17 cellular contexts compared by ENCODE assay signal in genomic region chr5:119949426-119949999, GRCh38.
DNase-seq lines count a peak whose midpoint lies in the region; ATAC-seq, FAIRE-seq and TF ChIP-seq lines count a peak whose summit lies in the region.
"Had no signal": no experiment of that assay in that cellular context is flagged by ENCODE, and none has a peak within 500 bp of the region (broad histone marks: within the 10 kb centered on the region; RNA-seq: fewer than 3 reads in every experiment).

No MANE protein-coding gene starts in this region.

- peak; percentile 87 for FAIRE-seq in H1 (lab: Jason Lieb, UNC)
- FAIRE-seq: GM12878 had no signal

- H3K4me1 ChIP-seq in GM23338 (ENCODE audit: insufficient read depth): peaks cover 17% of the 10 kb centered on the region
- no peaks in the 10 kb centered on the region for H3K4me1 ChIP-seq in NT2/D1 (ENCODE audit: insufficient read depth, insufficient read length)
- H3K4me1 ChIP-seq in H1 (replicated peaks in 1 of 4; ENCODE audit: control insufficient read depth in 3 of 4, insufficient read depth in 4 of 4, low read length in 3 of 4): peaks cover 2 to 12% (median 6%) of the 10 kb centered on the region in 4 experiments; a peak in 2 of 7 replicates
- H3K4me1 ChIP-seq: BLaER1, HAP-1 had no signal

- H3K36me3 Mint-ChIP-seq in GM23338 (ENCODE audit: low read depth): peaks cover 7% of the 10 kb centered on the region; the same call in 2 of the 3 replicates
- H3K36me3 Mint-ChIP-seq in stimulated activated memory B cell treated with anti-CD40 and anti-IgM and Interleukin-4, amounts not matched to agents 10 μg/mL and 1 μg/mL and 100 μg/mL, for 72 hours: no peaks in the 10 kb centered on the region
- H3K36me3 Mint-ChIP-seq: CD14-positive monocyte; CD4-positive, alpha-beta memory T cell had no signal

- H3K27me3 ChIP-seq in GM23338 (ENCODE audit: insufficient read depth) (no peaks in the 10 kb centered on the region), NT2/D1 (ENCODE audit: insufficient read depth, insufficient read length) (no peaks in the 10 kb centered on the region), H1 (replicated peaks in 1 of 4; ENCODE audit: control insufficient read depth in 3 of 4, extremely low read depth in 1 of 4, insufficient read depth in 3 of 4, low read length in 3 of 4) (no peaks in the 10 kb centered on the region)
- H3K27me3 ChIP-seq: BLaER1 had no signal

- H2AFZ ChIP-seq in GM23338 (no peak overlapping the region), H1 (ENCODE audit: low read length) (no peak overlapping the region)

- H3K4me3 ChIP-seq in GM23338 (no peak overlapping the region), NT2/D1 (ENCODE audit: insufficient read length, low read depth) (no peak overlapping the region), H1 (ENCODE audit: extremely low read depth in 1 of 4, insufficient read depth in 2 of 4, low read depth in 3 of 4, low read length in 4 of 4) (no peak overlapping the region)
- H3K4me3 ChIP-seq: BLaER1, GM12878, HAP-1 had no signal

- H2BK12ac ChIP-seq in H1 (ENCODE audit: low read depth, low read length): no peak overlapping the region

- H2BK120ac ChIP-seq in H1 (replicated peaks; ENCODE audit: low read depth, low read length): no peak overlapping the region

- H4K8ac ChIP-seq in H1 (ENCODE audit: extremely low read depth, insufficient read depth, low read length): no peak overlapping the region

- H4K20me1 ChIP-seq in GM23338 (replicated peaks; ENCODE audit: insufficient read depth): no peaks in the 10 kb centered on the region
- H4K20me1 ChIP-seq in H1 (replicated peaks in 1 of 2; ENCODE audit: control insufficient read depth in 1 of 2, insufficient read depth in 2 of 2, low read length in 2 of 2): no peaks in the 10 kb centered on the region
- H4K20me1 ChIP-seq: BLaER1 had no signal

- H3K79me2 ChIP-seq in GM23338 (replicated peaks; ENCODE audit: insufficient read depth) (no peaks in the 10 kb centered on the region), H1 (ENCODE audit: control insufficient read depth in 1 of 2, insufficient read depth in 2 of 2, low read length in 2 of 2) (no peaks in the 10 kb centered on the region)

- no peak overlapping the region for H3K18ac ChIP-seq in H1 (ENCODE audit: extremely low read depth, low read length)

- no peak overlapping the region for H3K4ac ChIP-seq in H1 (replicated peaks; ENCODE audit: insufficient read length, low read depth, low read length)

- H3K79me1 ChIP-seq in H1 (ENCODE audit: low read depth, low read length): no peaks in the 10 kb centered on the region

- no peaks in the 10 kb centered on the region for H3K23me2 ChIP-seq in H1 (ENCODE audit: low read depth, low read length)

- H3K4me1 Mint-ChIP-seq in GM23338: peaks cover 29% of the 10 kb centered on the region
- H3K4me1 Mint-ChIP-seq in stimulated activated memory B cell treated with anti-CD40 and anti-IgM and Interleukin-4, amounts not matched to agents 10 μg/mL and 1 μg/mL and 100 μg/mL, for 72 hours: no peaks in the 10 kb centered on the region
- H3K4me1 Mint-ChIP-seq: CD14-positive monocyte; CD4-positive, alpha-beta memory T cell had no signal

- ATAC-seq in GM23338: peak; percentile 64
- ATAC-seq in stimulated activated memory B cell treated with anti-CD40 and anti-IgM and Interleukin-4, amounts not matched to agents 10 μg/mL and 1 μg/mL and 100 μg/mL, for 72 hours: no peak
- ATAC-seq in GM18867 (IDR thresholded peaks at IDR 0.05; ENCODE audit: unreplicated experiment): no peak
- ATAC-seq: GM12878 had no signal

- TF ChIP-seq CTCF in GM23338 (conservative IDR thresholded peaks at IDR 0.05; ENCODE audit: low read depth in 2 of 2) (no peak), H1 (IDR thresholded peaks at IDR 0.05; ENCODE audit: control extremely low read depth in 1 of 3, insufficient read depth in 1 of 3, low read depth in 1 of 3, low read length in 3 of 3) (no peak)

- no peak overlapping the region for H2AK5ac ChIP-seq in H1 (ENCODE audit: low read depth, low read length)

- H3K23ac ChIP-seq in H1 (ENCODE audit: insufficient read length): no peak overlapping the region

- no peak overlapping the region for H4K5ac ChIP-seq in H1 (ENCODE audit: insufficient read length, low read depth, low read length)

- no peaks in the 10 kb centered on the region for H3K9me3 ChIP-seq in NT2/D1 (ENCODE audit: insufficient read depth, low read length)
- H3K9me3 ChIP-seq in H1 (ENCODE audit: insufficient read depth in 2 of 2, low read depth in 1 of 2, low read length in 1 of 2): no peaks in the 10 kb centered on the region
- H3K9me3 ChIP-seq: BLaER1, HAP-1 had no signal

- no peak overlapping the region for H3K56ac ChIP-seq in H1 (replicated peaks; ENCODE audit: insufficient read length, low read depth, low read length)

- POLR2A ChIA-PET in H1 (lab: Charles Lee; ENCODE audit: partially characterized antibody): no interaction called here

- H3K4me3 Mint-ChIP-seq in GM23338: no peak overlapping the region
- H3K4me3 Mint-ChIP-seq in stimulated activated memory B cell treated with anti-CD40 and anti-IgM and Interleukin-4, amounts not matched to agents 10 μg/mL and 1 μg/mL and 100 μg/mL, for 72 hours: no peak overlapping the region
- H3K4me3 Mint-ChIP-seq: CD14-positive monocyte; CD4-positive, alpha-beta memory T cell had no signal

- DNase-seq in GM23338 (ENCODE audit: low spot score) (peak; percentile 47), NT2/D1 (ENCODE audit: low read depth, low spot score) (peak; percentile 16), H1 (ENCODE audit: low read depth in 1 of 2, low spot score in 2 of 2) (no peak), iPS DF 4.7 (ENCODE audit: extremely low read depth, low spot score) (peak; percentile 56), SW480 (ENCODE audit: low spot score) (no peak), DMS153 (lab: John Stamatoyannopoulos, UW) (no peak)
- DNase-seq: 8988T; CD4-positive, alpha-beta memory T cell; DMS79 treated with DMSO at 0.1 percent for 48 hours; KG1 had no signal

- H3K27ac Mint-ChIP-seq in GM23338: no peak overlapping the region
- no peak overlapping the region for H3K27ac Mint-ChIP-seq in stimulated activated memory B cell treated with anti-CD40 and anti-IgM and Interleukin-4, amounts not matched to agents 10 μg/mL and 1 μg/mL and 100 μg/mL, for 72 hours
- H3K27ac Mint-ChIP-seq: CD14-positive monocyte; CD4-positive, alpha-beta memory T cell had no signal

- H3K27ac ChIP-seq in GM23338 (ENCODE audit: low read depth) (peak overlapping the region; percentile 27; the same call in 1 of the 2 replicates), H1 (ENCODE audit: low read depth, low read length) (no peak overlapping the region)
- H3K27ac ChIP-seq: BLaER1, HL-60 had no signal

- TF ChIP-seq POLR2A in H1 (IDR thresholded peaks at IDR 0.05; ENCODE audit: control extremely low read depth in 1 of 2, low read depth in 2 of 2, low read length in 2 of 2): no peak

- H3K4me2 ChIP-seq in GM23338: no peak overlapping the region
- no peak overlapping the region for H3K4me2 ChIP-seq in H1 (ENCODE audit: insufficient read depth in 1 of 2, low read depth in 2 of 2, low read length in 2 of 2)
- H3K4me2 ChIP-seq: BLaER1 had no signal

- H2BK15ac ChIP-seq in H1 (ENCODE audit: low read length): no peak overlapping the region

- H3K9ac ChIP-seq in NT2/D1 (ENCODE audit: insufficient read length, low read depth): no peak overlapping the region
- no peak overlapping the region for H3K9ac ChIP-seq in H1 (replicated peaks in 1 of 4; ENCODE audit: extremely low read depth in 1 of 4, low read depth in 3 of 4, low read length in 3 of 4)
- H3K9ac ChIP-seq: BLaER1 had no signal

- WGBS in H1 (ENCODE audit: extremely low coverage in 1 of 2, insufficient coverage in 1 of 2, insufficient read length in 1 of 2, insufficient replicate concordance in 2 of 2, low coverage in 1 of 2, low lambda C conversion rate in 2 of 2, missing lambda C conversion rate in 1 of 2), 2 experiments: 47% methylated on average over 1 of the region's 1 CpG; no CpG with 5 or more reads in 1 of the 2 experiments

- H3F3A ChIP-seq in GM23338 (replicated peaks; ENCODE audit: low read depth): no peaks in the 10 kb centered on the region

- H3K27me3 Mint-ChIP-seq in GM23338 (ENCODE audit: insufficient read depth, low read depth, poor library complexity): no peaks in the 10 kb centered on the region
- H3K27me3 Mint-ChIP-seq in stimulated activated memory B cell treated with anti-CD40 and anti-IgM and Interleukin-4, amounts not matched to agents 10 μg/mL and 1 μg/mL and 100 μg/mL, for 72 hours: no peaks in the 10 kb centered on the region
- H3K27me3 Mint-ChIP-seq: CD4-positive, alpha-beta memory T cell had no signal

- H3K9me2 ChIP-seq in GM23338 (ENCODE audit: insufficient read depth): peaks cover 3% of the 10 kb centered on the region; the same call in 1 of the 2 replicates

- no peak; a peak in 1 of 3 replicates for TF ChIP-seq EP300 in H1 (IDR thresholded peaks at IDR 0.05; ENCODE audit: borderline replicate concordance in 1 of 2, low read depth in 2 of 2, low read length in 2 of 2)

- no peak overlapping the region for H2BK20ac ChIP-seq in H1 (ENCODE audit: low read length)

- no peak overlapping the region for H3K14ac ChIP-seq in H1 (ENCODE audit: insufficient read length)

- no peak for TF ChIP-seq RAD21 in H1 (IDR thresholded peaks at IDR 0.05 in 1 of 2, conservative IDR thresholded peaks at IDR 0.05 in 1 of 2; ENCODE audit: low read depth in 2 of 2, low read length in 2 of 2)

- no peaks in the 10 kb centered on the region for H3K36me3 ChIP-seq in GM23338 (ENCODE audit: insufficient read depth)
- H3K36me3 ChIP-seq in NT2/D1 (ENCODE audit: insufficient read depth, insufficient read length, low read length): no peaks in the 10 kb centered on the region
- H3K36me3 ChIP-seq in H1 (ENCODE audit: control insufficient read depth in 2 of 4, insufficient read depth in 4 of 4, low read length in 3 of 4): no peaks in the 10 kb centered on the region
- H3K36me3 ChIP-seq: BLaER1, HAP-1 had no signal

- no peak overlapping the region for H4K91ac ChIP-seq in H1 (replicated peaks; ENCODE audit: insufficient read length, low read length)

- CTCF ChIA-PET in H1 (lab: Charles Lee; ENCODE audit: partially characterized antibody): no interaction called here

- peaks cover 15% of the 10 kb centered on the region for H3K9me3 Mint-ChIP-seq in GM23338
- peaks cover 6% of the 10 kb centered on the region for H3K9me3 Mint-ChIP-seq in stimulated activated memory B cell treated with anti-CD40 and anti-IgM and Interleukin-4, amounts not matched to agents 10 μg/mL and 1 μg/mL and 100 μg/mL, for 72 hours

- no peak overlapping the region for H2BK5ac ChIP-seq in H1 (ENCODE audit: low read depth, low read length)

TF ChIP-seq in H1, 55 proteins besides CTCF, POLR2A, EP300 and RAD21 (continues in another document):
- TF ChIP-seq ATF3 (IDR thresholded peaks at IDR 0.05; ENCODE audit: insufficient read depth, low read depth, low read length) (no peak), YY1 (IDR thresholded peaks at IDR 0.05; ENCODE audit: low read depth, low read length) (peak; percentile 74)

Comparison
In these comparisons a context has a peak if more than half of its experiments do, and no peak if none do; other contexts are left out.
1. DNase-seq: peak in GM23338 (single experiment), NT2/D1 (single experiment) and iPS DF 4.7 (single experiment); none in H1 (0 of 2), SW480 (single experiment) and DMS153 (single experiment).